In the genomic region with DNA sequence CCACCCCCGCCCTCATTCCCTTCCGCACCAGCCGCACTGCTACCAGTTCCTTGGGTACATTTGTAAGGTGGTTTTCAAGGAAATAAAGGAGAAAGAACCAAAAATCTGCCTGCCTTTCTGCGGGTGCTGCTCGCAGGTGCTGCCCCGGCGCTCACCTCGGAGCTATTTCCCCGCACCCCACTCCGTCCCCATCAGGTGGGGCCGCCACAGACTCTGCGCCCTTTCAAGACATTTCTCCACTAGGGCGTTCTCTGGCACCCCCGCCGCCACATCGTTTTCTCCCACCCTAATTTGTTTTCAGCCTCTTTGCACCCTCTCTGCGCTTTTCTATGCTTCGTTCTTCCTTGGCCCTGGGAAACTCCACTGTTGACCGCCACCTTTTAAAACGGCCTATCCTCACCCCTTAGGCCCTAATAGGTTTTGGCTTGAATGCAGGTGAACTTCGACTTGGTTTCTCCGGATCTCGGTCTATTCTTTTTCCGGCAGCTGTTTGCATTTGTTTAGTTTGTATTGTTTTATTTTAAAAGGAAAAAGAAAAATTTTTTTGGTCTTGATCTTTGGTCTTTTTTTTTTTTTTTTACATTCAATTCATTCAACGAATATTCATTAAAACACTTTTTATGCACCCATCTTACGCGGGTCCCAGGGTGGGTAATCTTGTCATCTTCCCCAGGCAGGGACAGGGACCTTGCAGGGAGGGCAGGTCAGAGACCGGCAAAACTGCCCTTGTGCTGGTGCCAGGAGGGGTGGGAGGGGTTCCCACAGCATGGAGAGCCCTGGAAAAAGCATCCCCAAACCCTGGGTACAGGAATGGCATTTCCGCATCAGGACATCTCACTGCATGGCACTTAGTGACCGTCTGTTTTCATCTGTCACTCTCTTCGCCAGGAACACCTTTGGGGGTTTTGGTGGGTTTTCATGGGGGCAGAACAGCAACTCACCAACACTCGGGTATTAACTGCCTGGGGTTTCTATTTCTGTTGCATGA, we compare ENCODE assay signal across 21 cellular contexts. TPM values are rescaled to one million over a fixed set of nuclear protein-coding genes. Genes with fewer than 3 reads are reported as not detected.
DNase-seq lines count a peak whose midpoint lies in the region; ATAC-seq and FAIRE-seq lines count a peak whose summit lies in the region.
"Had no signal": no experiment of that assay in that cellular context is flagged by ENCODE, and none has a peak within 500 bp of the region (broad histone marks: within the 10 kb centered on the region; RNA-seq: fewer than 3 reads in every experiment).

No MANE protein-coding gene starts in this region.

- H3K9me3 Mint-ChIP-seq in CD4-positive, alpha-beta memory T cell: no peaks in the 10 kb centered on the region
- H3K9me3 Mint-ChIP-seq in effector memory CD8-positive, alpha-beta T cell: no peaks in the 10 kb centered on the region
- H3K9me3 Mint-ChIP-seq in natural killer cell treated with Interleukin-12 subunit alpha and Interleukin-12 subunit beta and Interleukin-15 and Interleukin-18, amount 100 ng/mL, for 72 hours: no peaks in the 10 kb centered on the region
- H3K9me3 Mint-ChIP-seq: dendritic cell treated with granulocyte-macrophage colony-stimulating factor and Interleukin-4, amounts not matched to agents 40 ng/mL and 50 ng/mL, for 4 days had no signal

- H3K4me1 ChIP-seq in CD4-positive, alpha-beta memory T cell (ENCODE audit: insufficient read depth, low read length): peaks cover 20% of the 10 kb centered on the region
- H3K4me1 ChIP-seq in HAP-1: no peaks in the 10 kb centered on the region
- H3K4me1 ChIP-seq: BLaER1 treated with 17β-estradiol and CSF1 and Interleukin-3, amounts not matched to agents 10 nM and 100 nM had no signal

- FAIRE-seq in HTR-8/SVneo (lab: Jason Lieb, UNC): peak; percentile 16
- FAIRE-seq: astrocyte had no signal

- no peaks in the 10 kb centered on the region for H3K9me3 ChIP-seq in CD4-positive, alpha-beta memory T cell (ENCODE audit: control insufficient read depth in 1 of 2, low read length in 2 of 2)
- H3K9me3 ChIP-seq in HAP-1: no peaks in the 10 kb centered on the region
- H3K9me3 ChIP-seq: right lobe of liver, testis had no signal

- in situ Hi-C loops in HAP-1 (cut with MboI; ENCODE audit: low sequenced_read_pairs): no loop called here

- H3K27me3 ChIP-seq in CD4-positive, alpha-beta memory T cell (ENCODE audit: insufficient read depth, low read length): peaks cover 57% of the 10 kb centered on the region
- peaks cover 70% of the 10 kb centered on the region for H3K27me3 ChIP-seq in HAP-1 (ENCODE audit: low read depth)

- peak overlapping the region; percentile 44 to 87 (median 72) for H3K4me3 Mint-ChIP-seq in CD4-positive, alpha-beta memory T cell
- peak overlapping the region; percentile 69 to 75 for H3K4me3 Mint-ChIP-seq in effector memory CD8-positive, alpha-beta T cell
- peak overlapping the region; percentile 45 for H3K4me3 Mint-ChIP-seq in natural killer cell treated with Interleukin-12 subunit alpha and Interleukin-12 subunit beta and Interleukin-15 and Interleukin-18, amount 100 ng/mL, for 72 hours
- H3K4me3 Mint-ChIP-seq: dendritic cell treated with granulocyte-macrophage colony-stimulating factor and Interleukin-4, amounts not matched to agents 40 ng/mL and 50 ng/mL, for 4 days had no signal

- no peak for DNase-seq in CD4-positive, alpha-beta memory T cell
- DNase-seq in HTR-8/SVneo (ENCODE audit: insufficient read length, low spot score): no peak
- DNase-seq in effector memory CD8-positive, alpha-beta T cell: no peak
- DNase-seq in natural killer cell treated with Interleukin-12 subunit alpha and Interleukin-12 subunit beta and Interleukin-15 and Interleukin-18, amount 100 ng/mL, for 72 hours (ENCODE audit: low spot score): no peak
- no peak for DNase-seq in NCI-H2029 treated with DMSO at 0.1 percent for 48 hours (lab: John Stamatoyannopoulos, UW)
- no peak for DNase-seq in HAP-1 (ENCODE audit: low spot score in 2 of 2)
- no peak for DNase-seq in NCI-H524 treated with DMSO at 0.1 percent for 48 hours (lab: John Stamatoyannopoulos, UW)
- no peak for DNase-seq in occipital lobe (lab: John Stamatoyannopoulos, UW)
- DNase-seq: activated CD4-positive, alpha-beta T cell treated with anti-CD3 and anti-CD28 coated beads, Interleukin-2, amount 50 U/mL, for 1 hour; activated gamma-delta T cell; GOT3; head of caudate nucleus; left cardiac atrium; right lobe of liver; T-helper 9 cell; testis had no signal

- no peaks in the 10 kb centered on the region for H3K36me3 ChIP-seq in CD4-positive, alpha-beta memory T cell (ENCODE audit: insufficient read depth, low read length)
- H3K36me3 ChIP-seq in HAP-1 (replicated peaks): no peaks in the 10 kb centered on the region
- H3K36me3 ChIP-seq: BLaER1 treated with 17β-estradiol and CSF1 and Interleukin-3, amounts not matched to agents 10 nM and 100 nM; right lobe of liver had no signal

- CTCF ChIA-PET in CD4-positive, alpha-beta memory T cell (lab: Charles Lee; ENCODE audit: partially characterized antibody): no interaction called here

- H3K27ac ChIP-seq in CD4-positive, alpha-beta memory T cell (ENCODE audit: low read depth, low read length): no peak overlapping the region
- H3K27ac ChIP-seq: BLaER1 treated with 17β-estradiol and CSF1 and Interleukin-3, amounts not matched to agents 10 nM and 100 nM; right lobe of liver; testis had no signal

- intact Hi-C loops in CD4-positive, alpha-beta memory T cell (cut with micrococcal nuclease): no loop called here

- H3K27ac Mint-ChIP-seq in CD4-positive, alpha-beta memory T cell: no peak overlapping the region
- H3K27ac Mint-ChIP-seq in effector memory CD8-positive, alpha-beta T cell: no peak overlapping the region
- H3K27ac Mint-ChIP-seq in natural killer cell treated with Interleukin-12 subunit alpha and Interleukin-12 subunit beta and Interleukin-15 and Interleukin-18, amount 100 ng/mL, for 72 hours: no peak overlapping the region
- H3K27ac Mint-ChIP-seq: dendritic cell treated with granulocyte-macrophage colony-stimulating factor and Interleukin-4, amounts not matched to agents 40 ng/mL and 50 ng/mL, for 4 days had no signal

- no peak overlapping the region for H3K4me3 ChIP-seq in CD4-positive, alpha-beta memory T cell (ENCODE audit: low read length in 2 of 2)
- no peak overlapping the region for H3K4me3 ChIP-seq in HAP-1
- H3K4me3 ChIP-seq: right lobe of liver, testis had no signal

- ATAC-seq in effector memory CD8-positive, alpha-beta T cell (replicated peaks): peak; percentile 22
- ATAC-seq in natural killer cell treated with Interleukin-12 subunit alpha and Interleukin-12 subunit beta and Interleukin-15 and Interleukin-18, amount 100 ng/mL, for 72 hours: no peak

- H3K4me1 Mint-ChIP-seq in CD4-positive, alpha-beta memory T cell: peaks cover 10 to 35% (median 19%) of the 10 kb centered on the region in 4 donors
- peaks cover 14 to 17% of the 10 kb centered on the region in 2 donors for H3K4me1 Mint-ChIP-seq in effector memory CD8-positive, alpha-beta T cell (ENCODE audit: low read depth in 2 of 2)
- peaks cover 7 to 9% of the 10 kb centered on the region in 2 donors for H3K4me1 Mint-ChIP-seq in natural killer cell treated with Interleukin-12 subunit alpha and Interleukin-12 subunit beta and Interleukin-15 and Interleukin-18, amount 100 ng/mL, for 72 hours (ENCODE audit: low read depth in 2 of 2)

- peaks cover 61 to 76% of the 10 kb centered on the region in 2 donors for H3K27me3 Mint-ChIP-seq in CD4-positive, alpha-beta memory T cell
- H3K27me3 Mint-ChIP-seq in effector memory CD8-positive, alpha-beta T cell: peaks cover 93 to 96% of the 10 kb centered on the region in 2 donors
- peaks cover 57 to 78% of the 10 kb centered on the region in 2 donors for H3K27me3 Mint-ChIP-seq in natural killer cell treated with Interleukin-12 subunit alpha and Interleukin-12 subunit beta and Interleukin-15 and Interleukin-18, amount 100 ng/mL, for 72 hours

- peaks cover 0 to 4% of the 10 kb centered on the region in 2 donors for H3K36me3 Mint-ChIP-seq in CD4-positive, alpha-beta memory T cell
- peaks cover 3% of the 10 kb centered on the region for H3K36me3 Mint-ChIP-seq in effector memory CD8-positive, alpha-beta T cell (ENCODE audit: insufficient read depth)
- H3K36me3 Mint-ChIP-seq in natural killer cell treated with Interleukin-12 subunit alpha and Interleukin-12 subunit beta and Interleukin-15 and Interleukin-18, amount 100 ng/mL, for 72 hours: no peaks in the 10 kb centered on the region

- POLR2A ChIA-PET in CD4-positive, alpha-beta memory T cell (lab: Charles Lee; ENCODE audit: partially characterized antibody): no interaction called here

RNA-seq across cellular contexts. Expression of a gene that starts 3.1 kb away (rescaled TPM):
- not detected for total RNA-seq in CD4-positive, alpha-beta memory T cell
- polyA plus RNA-seq in CD4-positive, alpha-beta memory T cell: not detected
- total RNA-seq in natural killer cell treated with Interleukin-12 subunit alpha and Interleukin-12 subunit beta and Interleukin-15 and Interleukin-18, amount 100 ng/mL, for 72 hours: not detected
- total RNA-seq in occipital lobe: not detected
- total RNA-seq: astrocyte, Daoy, left cardiac atrium, myocyte, right lobe of liver had no signal
